In genomic region chr1:230641900-230642262, GRCh38 we compare ENCODE assay signal across 8 cellular contexts. TPM values are rescaled to one million over a fixed set of nuclear protein-coding genes. Genes with fewer than 3 reads are reported as not detected.
DNase-seq lines count a peak whose midpoint lies in the region; ATAC-seq and TF ChIP-seq lines count a peak whose summit lies in the region.

No MANE protein-coding gene starts in this region.

- H3K4me1 ChIP-seq in gastrocnemius medialis = peaks cover 21% of the 10 kb centered on the region in 2 donors

- no peak for ATAC-seq in activated CD8-positive, alpha-beta memory T cell treated with anti-CD3 and anti-CD28 coated beads, Interleukin-2, amount 10 ng/mL, durations not matched to agents 7 days and 5 days
- ATAC-seq in gastrocnemius medialis = no peak
- ATAC-seq in GM18498 (IDR thresholded peaks at IDR 0.05; ENCODE audit: unreplicated experiment) = no peak
- ATAC-seq in HG03432 (IDR thresholded peaks at IDR 0.05; ENCODE audit: unreplicated experiment) = no peak

- CTCF ChIA-PET in activated CD8-positive, alpha-beta memory T cell treated with anti-CD3 and anti-CD28 coated beads, Interleukin-2, amount 10 ng/mL, durations not matched to agents 7 days and 5 days (lab: Charles Lee) = interaction anchor here (0.6 to 1.6 kb wide), 12 partner anchors 10 to 600 kb away, joined by 3 to 7 read pairs (median 3); no protein-coding TSS in a partner anchor

- intact Hi-C loops in gastrocnemius medialis (cut with DNase I; ENCODE audit: low total_unique reads) = loop anchor here (1.0 to 5.0 kb wide), 5 partner anchors 72 to 599 kb away; partner anchors contain the start of genes AGT, ARV1, C1orf198 and GNPAT

- no peak for TF ChIP-seq POLR2A in gastrocnemius medialis (IDR thresholded peaks at IDR 0.05)

- no peaks in the 10 kb centered on the region for H3K9me3 Mint-ChIP-seq in activated CD8-positive, alpha-beta memory T cell treated with anti-CD3 and anti-CD28 coated beads, Interleukin-2, amount 10 ng/mL, durations not matched to agents 7 days and 5 days (ENCODE audit: low read depth)

- TF ChIP-seq CTCF in fibroblast of pulmonary artery (IDR thresholded peaks at IDR 0.05; ENCODE audit: low read length, missing control alignments) = no peak
- no peak for TF ChIP-seq CTCF in gastrocnemius medialis (IDR thresholded peaks at IDR 0.05 in 4 of 5, conservative IDR thresholded peaks at IDR 0.05 in 1 of 5)

- no peaks in the 10 kb centered on the region for H3K9me3 ChIP-seq in gastrocnemius medialis

- H3K4me1 Mint-ChIP-seq in activated CD8-positive, alpha-beta memory T cell treated with anti-CD3 and anti-CD28 coated beads, Interleukin-2, amount 10 ng/mL, durations not matched to agents 7 days and 5 days = peaks cover 44% of the 10 kb centered on the region

- peak overlapping the region; percentile 99 for H3K4me3 Mint-ChIP-seq in activated CD8-positive, alpha-beta memory T cell treated with anti-CD3 and anti-CD28 coated beads, Interleukin-2, amount 10 ng/mL, durations not matched to agents 7 days and 5 days

- peaks cover 29% of the 10 kb centered on the region for H3K27me3 Mint-ChIP-seq in activated CD8-positive, alpha-beta memory T cell treated with anti-CD3 and anti-CD28 coated beads, Interleukin-2, amount 10 ng/mL, durations not matched to agents 7 days and 5 days

- no peak for DNase-seq in activated CD8-positive, alpha-beta memory T cell treated with anti-CD3 and anti-CD28 coated beads, Interleukin-2, amount 10 ng/mL, durations not matched to agents 7 days and 5 days
- DNase-seq in activated CD8-positive, alpha-beta memory T cell treated with anti-CD3 and anti-CD28 coated beads for 24 hours = no peak
- DNase-seq in OCI-M1 (lab: John Stamatoyannopoulos, UW) = peak; percentile 86
- DNase-seq in fibroblast of pulmonary artery (ENCODE audit: low read depth) = no peak
- peak in 1 of 2 donors; percentile 15 for DNase-seq in gastrocnemius medialis
- no peak for DNase-seq in NCI-H2227 (lab: John Stamatoyannopoulos, UW; ENCODE audit: unreplicated experiment)

- H3K4me3 ChIP-seq in fibroblast of pulmonary artery (replicated peaks; ENCODE audit: low read depth, low read length) (peak overlapping the region; percentile 96), gastrocnemius medialis (peak overlapping the region; percentile 42 to 89 (median 78))

- no peaks in the 10 kb centered on the region for H3K27me3 ChIP-seq in gastrocnemius medialis

- H3K27ac ChIP-seq in gastrocnemius medialis = no peak overlapping the region

- no peaks in the 10 kb centered on the region for H3K36me3 ChIP-seq in gastrocnemius medialis

- in situ Hi-C loops in gastrocnemius medialis (cut with MboI; ENCODE audit: low sequenced_read_pairs in 4 of 4) = loop anchor here in 1 of 4 donors (25.0 kb wide), 1 partner anchor 120 kb away; no protein-coding TSS in a partner anchor

- H3K27ac Mint-ChIP-seq in activated CD8-positive, alpha-beta memory T cell treated with anti-CD3 and anti-CD28 coated beads, Interleukin-2, amount 10 ng/mL, durations not matched to agents 7 days and 5 days = peak overlapping the region; percentile 34

- H3K36me3 Mint-ChIP-seq in activated CD8-positive, alpha-beta memory T cell treated with anti-CD3 and anti-CD28 coated beads, Interleukin-2, amount 10 ng/mL, durations not matched to agents 7 days and 5 days = peaks cover 6% of the 10 kb centered on the region

RNA-seq across cellular contexts. Expression of gene COG2, which starts 0.4 kb away (rescaled TPM):
- 10 to 100 TPM; 25.8 to 35.8 TPM for total RNA-seq in activated CD8-positive, alpha-beta memory T cell treated with anti-CD3 and anti-CD28 coated beads, Interleukin-2, amount 10 ng/mL, durations not matched to agents 7 days and 5 days
- total RNA-seq in gastrocnemius medialis = 10 to 100 TPM; 21.5 to 46.5 (median 27.4) TPM
